ENCODE assay signal across 1 cellular context in the genomic region with DNA sequence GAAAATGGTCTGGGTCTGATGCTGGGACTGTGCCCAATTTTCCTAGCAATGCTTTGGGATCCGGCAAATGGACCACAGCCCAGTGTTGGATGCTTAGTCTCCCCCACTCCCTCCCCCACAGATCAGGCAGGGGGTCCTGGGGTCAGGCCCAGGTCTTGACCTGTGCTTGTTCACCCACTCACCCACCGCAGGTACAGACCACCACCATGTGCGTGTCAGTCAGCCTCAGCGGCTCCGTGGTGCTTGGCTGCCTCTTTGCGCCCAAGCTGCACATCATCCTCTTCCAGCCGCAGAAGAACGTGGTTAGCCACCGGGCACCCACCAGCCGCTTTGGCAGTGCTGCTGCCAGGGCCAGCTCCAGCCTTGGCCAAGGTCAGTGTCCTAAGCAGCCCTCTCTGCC.
TF ChIP-seq lines count a peak whose summit lies in the region.

No MANE protein-coding gene starts in this region.

TF ChIP-seq in WTC11, 78 proteins besides CTCF, POLR2A, EP300 and RAD21 (continued from another document):
- TF ChIP-seq, protein P1, sequence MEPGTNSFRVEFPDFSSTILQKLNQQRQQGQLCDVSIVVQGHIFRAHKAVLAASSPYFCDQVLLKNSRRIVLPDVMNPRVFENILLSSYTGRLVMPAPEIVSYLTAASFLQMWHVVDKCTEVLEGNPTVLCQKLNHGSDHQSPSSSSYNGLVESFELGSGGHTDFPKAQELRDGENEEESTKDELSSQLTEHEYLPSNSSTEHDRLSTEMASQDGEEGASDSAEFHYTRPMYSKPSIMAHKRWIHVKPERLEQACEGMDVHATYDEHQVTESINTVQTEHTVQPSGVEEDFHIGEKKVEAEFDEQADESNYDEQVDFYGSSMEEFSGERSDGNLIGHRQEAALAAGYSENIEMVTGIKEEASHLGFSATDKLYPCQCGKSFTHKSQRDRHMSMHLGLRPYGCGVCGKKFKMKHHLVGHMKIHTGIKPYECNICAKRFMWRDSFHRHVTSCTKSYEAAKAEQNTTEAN (CRISPR knock-in tag; IDR thresholded peaks at IDR 0.05) = no peak
- TF ChIP-seq, protein P2, sequence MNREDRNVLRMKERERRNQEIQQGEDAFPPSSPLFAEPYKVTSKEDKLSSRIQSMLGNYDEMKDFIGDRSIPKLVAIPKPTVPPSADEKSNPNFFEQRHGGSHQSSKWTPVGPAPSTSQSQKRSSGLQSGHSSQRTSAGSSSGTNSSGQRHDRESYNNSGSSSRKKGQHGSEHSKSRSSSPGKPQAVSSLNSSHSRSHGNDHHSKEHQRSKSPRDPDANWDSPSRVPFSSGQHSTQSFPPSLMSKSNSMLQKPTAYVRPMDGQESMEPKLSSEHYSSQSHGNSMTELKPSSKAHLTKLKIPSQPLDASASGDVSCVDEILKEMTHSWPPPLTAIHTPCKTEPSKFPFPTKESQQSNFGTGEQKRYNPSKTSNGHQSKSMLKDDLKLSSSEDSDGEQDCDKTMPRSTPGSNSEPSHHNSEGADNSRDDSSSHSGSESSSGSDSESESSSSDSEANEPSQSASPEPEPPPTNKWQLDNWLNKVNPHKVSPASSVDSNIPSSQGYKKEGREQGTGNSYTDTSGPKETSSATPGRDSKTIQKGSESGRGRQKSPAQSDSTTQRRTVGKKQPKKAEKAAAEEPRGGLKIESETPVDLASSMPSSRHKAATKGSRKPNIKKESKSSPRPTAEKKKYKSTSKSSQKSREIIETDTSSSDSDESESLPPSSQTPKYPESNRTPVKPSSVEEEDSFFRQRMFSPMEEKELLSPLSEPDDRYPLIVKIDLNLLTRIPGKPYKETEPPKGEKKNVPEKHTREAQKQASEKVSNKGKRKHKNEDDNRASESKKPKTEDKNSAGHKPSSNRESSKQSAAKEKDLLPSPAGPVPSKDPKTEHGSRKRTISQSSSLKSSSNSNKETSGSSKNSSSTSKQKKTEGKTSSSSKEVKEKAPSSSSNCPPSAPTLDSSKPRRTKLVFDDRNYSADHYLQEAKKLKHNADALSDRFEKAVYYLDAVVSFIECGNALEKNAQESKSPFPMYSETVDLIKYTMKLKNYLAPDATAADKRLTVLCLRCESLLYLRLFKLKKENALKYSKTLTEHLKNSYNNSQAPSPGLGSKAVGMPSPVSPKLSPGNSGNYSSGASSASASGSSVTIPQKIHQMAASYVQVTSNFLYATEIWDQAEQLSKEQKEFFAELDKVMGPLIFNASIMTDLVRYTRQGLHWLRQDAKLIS (CRISPR knock-in tag; IDR thresholded peaks at IDR 0.05; ENCODE audit: borderline replicate concordance) = no peak
- TF ChIP-seq ZBTB21 (CRISPR knock-in tag; IDR thresholded peaks at IDR 0.05; ENCODE audit: borderline replicate concordance) = no peak
- TF ChIP-seq FOXP1 (CRISPR knock-in tag; IDR thresholded peaks at IDR 0.05; ENCODE audit: borderline replicate concordance) = no peak
- TF ChIP-seq ZNF138 (CRISPR knock-in tag; conservative IDR thresholded peaks at IDR 0.05) = no peak
- TF ChIP-seq, protein P3, sequence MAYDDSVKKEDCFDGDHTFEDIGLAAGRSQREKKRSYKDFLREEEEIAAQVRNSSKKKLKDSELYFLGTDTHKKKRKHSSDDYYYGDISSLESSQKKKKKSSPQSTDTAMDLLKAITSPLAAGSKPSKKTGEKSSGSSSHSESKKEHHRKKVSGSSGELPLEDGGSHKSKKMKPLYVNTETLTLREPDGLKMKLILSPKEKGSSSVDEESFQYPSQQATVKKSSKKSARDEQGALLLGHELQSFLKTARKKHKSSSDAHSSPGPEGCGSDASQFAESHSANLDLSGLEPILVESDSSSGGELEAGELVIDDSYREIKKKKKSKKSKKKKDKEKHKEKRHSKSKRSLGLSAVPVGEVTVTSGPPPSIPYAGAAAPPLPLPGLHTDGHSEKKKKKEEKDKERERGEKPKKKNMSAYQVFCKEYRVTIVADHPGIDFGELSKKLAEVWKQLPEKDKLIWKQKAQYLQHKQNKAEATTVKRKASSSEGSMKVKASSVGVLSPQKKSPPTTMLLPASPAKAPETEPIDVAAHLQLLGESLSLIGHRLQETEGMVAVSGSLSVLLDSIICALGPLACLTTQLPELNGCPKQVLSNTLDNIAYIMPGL (CRISPR knock-in tag; IDR thresholded peaks at IDR 0.05) = no peak
- no peak for TF ChIP-seq HMGA2 (CRISPR knock-in tag; IDR thresholded peaks at IDR 0.05)
- TF ChIP-seq NR2C2 (CRISPR knock-in tag; IDR thresholded peaks at IDR 0.05) = no peak
